11 cellular contexts compared by ENCODE assay signal in the genomic region with DNA sequence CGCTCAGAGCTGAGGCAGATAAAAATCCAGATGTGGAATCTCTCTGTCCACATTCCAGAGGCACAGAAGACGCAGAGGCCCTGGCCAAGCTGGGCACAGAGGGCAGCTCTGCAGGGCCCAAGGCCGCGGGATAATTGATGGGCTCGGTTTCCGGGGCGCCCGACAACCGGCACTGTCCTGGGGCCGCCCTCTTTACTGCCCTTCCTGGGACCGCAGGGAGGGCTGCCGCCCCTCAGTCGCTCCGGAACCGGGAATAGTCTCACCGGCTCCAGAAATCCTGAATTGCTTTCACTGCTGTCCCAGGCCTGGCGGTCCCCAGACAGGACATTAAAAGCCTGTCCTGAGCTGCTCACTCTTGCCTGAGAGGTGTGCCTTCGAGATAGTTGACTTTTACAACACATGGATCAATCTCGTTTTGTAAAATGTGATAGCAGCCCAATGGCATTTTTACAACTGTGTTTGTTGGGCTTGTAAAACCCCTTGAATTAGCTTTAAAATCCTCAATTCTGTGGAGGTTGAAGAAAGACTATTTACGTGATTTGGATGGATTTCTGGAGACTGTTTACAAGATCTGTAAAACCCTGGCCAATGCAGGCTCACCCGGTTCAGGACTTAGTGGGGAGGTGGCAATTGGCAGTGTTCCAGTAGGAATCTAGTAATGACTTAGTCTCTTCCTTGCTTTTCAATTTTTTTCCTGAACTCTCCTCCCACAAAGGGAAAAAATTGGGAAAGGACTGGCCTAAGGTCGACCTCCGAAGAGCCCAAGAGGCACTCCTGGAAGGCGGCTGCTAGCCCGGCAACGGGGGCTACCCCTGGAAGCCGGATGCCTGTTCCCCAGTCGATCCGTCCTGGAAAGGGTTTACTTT. TPM values are rescaled to one million over a fixed set of nuclear protein-coding genes. Genes with fewer than 3 reads are reported as not detected.
DNase-seq lines count a peak whose midpoint lies in the region; ATAC-seq and TF ChIP-seq lines count a peak whose summit lies in the region.
"Had no signal": no experiment of that assay in that cellular context is flagged by ENCODE, and none has a peak within 500 bp of the region (broad histone marks: within the 10 kb centered on the region; RNA-seq: fewer than 3 reads in every experiment).

No MANE protein-coding gene starts in this region.

- H3K9ac ChIP-seq in PC-3 (ENCODE audit: low read length) (peak overlapping the region; percentile 73), subcutaneous abdominal adipose tissue (ENCODE audit: low read length in 5 of 5) (peak overlapping the region; percentile 43 to 78 (median 71))

- H3K9me2 ChIP-seq in PC-3 (replicated peaks; ENCODE audit: low read length) = no peaks in the 10 kb centered on the region

- intact Hi-C loops in PC-3 (cut with micrococcal nuclease) = loop anchor here (1.0 to 2.0 kb wide), 4 partner anchors 15 to 51 kb away; a partner anchor contains a TSS

- no TSS peak for BruUV-seq in PC-3 (replicated peaks; lab: Mats Ljungman, UMichigan)

- H3K27me3 Mint-ChIP-seq in immature natural killer cell (ENCODE audit: low read depth in 3 of 3) = peaks cover 26 to 53% (median 49%) of the 10 kb centered on the region in 3 donors

- peaks cover 0 to 3% (median 0%) of the 10 kb centered on the region in 3 donors for H3K36me3 Mint-ChIP-seq in immature natural killer cell

- peak overlapping the region in 1 of 6 donors; percentile 55 for H3K27ac Mint-ChIP-seq in immature natural killer cell

- no peaks in the 10 kb centered on the region for H3K27me3 ChIP-seq in PC-3 (ENCODE audit: low read length)
- H3K27me3 ChIP-seq in subcutaneous abdominal adipose tissue (ENCODE audit: control insufficient read depth in 5 of 5, insufficient read depth in 4 of 5, low read length in 5 of 5) = peaks cover 0 to 18% (median 0%) of the 10 kb centered on the region in 5 donors

- peaks cover 13% of the 10 kb centered on the region; the same call in 1 of the 2 replicates for H3K36me3 ChIP-seq in PC-3 (ENCODE audit: low read depth, low read length)
- H3K36me3 ChIP-seq in subcutaneous abdominal adipose tissue (ENCODE audit: control insufficient read depth in 5 of 5, insufficient read depth in 5 of 5, low read length in 5 of 5) = peaks cover 0 to 19% (median 16%) of the 10 kb centered on the region in 5 donors

- H3K4me1 Mint-ChIP-seq in immature natural killer cell = peaks cover 35 to 57% of the 10 kb centered on the region in 2 donors

- H3K4me1 ChIP-seq in PC-3 (ENCODE audit: insufficient read depth, low read length) = peaks cover 29% of the 10 kb centered on the region
- H3K4me1 ChIP-seq in subcutaneous abdominal adipose tissue (ENCODE audit: control insufficient read depth in 5 of 5, insufficient read depth in 5 of 5, low read length in 5 of 5) = peaks cover 13 to 94% (median 89%) of the 10 kb centered on the region in 5 donors

- no peaks in the 10 kb centered on the region for H3K9me3 Mint-ChIP-seq in immature natural killer cell

- POLR2A ChIA-PET in PC-3 (lab: Charles Lee; ENCODE audit: unreplicated experiment) = interaction anchor here (0.5 to 1.4 kb wide), 6 partner anchors 14 to 52 kb away, joined by 3 to 12 read pairs (median 4); no protein-coding TSS in a partner anchor
- POLR2A ChIA-PET in GM10248 (lab: Yijun Ruan, JAX) = no interaction called here

- peaks cover 71% of the 10 kb centered on the region for H3K79me2 ChIP-seq in PC-3 (ENCODE audit: low read length)

- no peaks in the 10 kb centered on the region for H3F3A ChIP-seq in PC-3 (ENCODE audit: low read length, unreplicated experiment)

- no peaks in the 10 kb centered on the region for H4K20me1 ChIP-seq in PC-3 (ENCODE audit: low read length)

- TF ChIP-seq CTCF in PC-3 (conservative IDR thresholded peaks at IDR 0.05; ENCODE audit: low read depth, low read length) (no peak), GM10248 (IDR thresholded peaks at IDR 0.05; ENCODE audit: control extremely low read depth, extremely low read depth, low read depth, missing control alignments) (no peak)

- CTCF ChIA-PET in PC-3 (lab: Charles Lee) (interaction anchor here (0.6 to 1.1 kb wide), 4 partner anchors 9 to 53 kb away, joined by 3 read pairs; a partner anchor contains a TSS), GM10248 (lab: Yijun Ruan, JAX) (interaction anchor here (0.9 to 5.8 kb wide), 13 partner anchors 10 to 1254 kb away, joined by 3 to 59 read pairs (median 6); no protein-coding TSS in a partner anchor)

- DNase-seq in NCI-H345 (lab: John Stamatoyannopoulos, UW) (peak; percentile 15), NCI-H345 treated with DMSO at 0.1 percent for 48 hours (lab: John Stamatoyannopoulos, UW; ENCODE audit: unreplicated experiment) (no peak), PC-3 (peak; percentile 69), immature natural killer cell (no peak), GM10248 (ENCODE audit: extremely low spot score) (no peak)
- DNase-seq: activated effector memory CD4-positive, alpha-beta T cell treated with anti-CD3 and anti-CD28 coated beads, Interleukin-2, amount 50 U/mL, for 16 hours; MV-4-11 had no signal

- H3K27ac ChIP-seq in PC-3 (ENCODE audit: low read length) (peak overlapping the region; percentile 84), subcutaneous abdominal adipose tissue (ENCODE audit: low read depth, low read length) (peak overlapping the region; percentile 95)

- H3K4me3 ChIP-seq in PC-3 (ENCODE audit: low read length) (peak overlapping the region; percentile 78), subcutaneous abdominal adipose tissue (ENCODE audit: low read depth in 1 of 5, low read length in 5 of 5) (peak overlapping the region; percentile 63 to 92 (median 89))

- H2AFZ ChIP-seq in PC-3 (ENCODE audit: low read length) = peak overlapping the region; percentile 73

- no peaks in the 10 kb centered on the region for H3K9me3 ChIP-seq in PC-3 (ENCODE audit: low read length)
- H3K9me3 ChIP-seq in subcutaneous abdominal adipose tissue (ENCODE audit: control insufficient read depth in 5 of 5, low read length in 5 of 5) = no peaks in the 10 kb centered on the region

- ATAC-seq in PC-3 (peak; percentile 35), GM19463 (IDR thresholded peaks at IDR 0.05; ENCODE audit: unreplicated experiment) (no peak), GM21367 (IDR thresholded peaks at IDR 0.05; ENCODE audit: unreplicated experiment) (no peak)

- peak overlapping the region; percentile 79 to 88 (median 85) for H3K4me3 Mint-ChIP-seq in immature natural killer cell

- H3K4me2 ChIP-seq in PC-3 (ENCODE audit: low read length) = peak overlapping the region; percentile 92

RNA-seq across cellular contexts. Expression of a gene that starts 1.4 kb away (rescaled TPM):
- 6.9 and 8.3 TPM in 2 replicates for total RNA-seq in PC-3 (2014; rRNA removed)
- polyA plus RNA-seq in immature natural killer cell = 1 to 10 TPM in 1 of 3 donors, under 1 TPM in 1, not detected in 1; 0.52 to 3.8 TPM
- total RNA-seq: T-helper 1 cell treated with Interleukin-12 subunit alpha and Interleukin-12 subunit beta and Interleukin-4 antibody, amounts not matched to agents 30 ng/mL and 1 ng/mL, for 36 hours had no signal

RNA-seq across cellular contexts. Expression of a gene that starts 3.4 kb away (rescaled TPM):
- total RNA-seq in PC-3 (2014; rRNA removed) = 4.5 and 13.8 TPM in 2 replicates
- under 1 TPM in 1 of 3 donors, not detected in 2; 0.13 TPM for polyA plus RNA-seq in immature natural killer cell
- total RNA-seq: T-helper 1 cell treated with Interleukin-12 subunit alpha and Interleukin-12 subunit beta and Interleukin-4 antibody, amounts not matched to agents 30 ng/mL and 1 ng/mL, for 36 hours had no signal

RNA-seq across cellular contexts. Expression of a gene that starts 5.5 kb away (rescaled TPM):
- 7.0 and 7.5 TPM in 2 replicates for total RNA-seq in PC-3 (2014; rRNA removed)
- 1 to 10 TPM in 1 of 3 donors, under 1 TPM in 2; 0.42 to 1.1 (median 0.73) TPM for polyA plus RNA-seq in immature natural killer cell
- total RNA-seq: T-helper 1 cell treated with Interleukin-12 subunit alpha and Interleukin-12 subunit beta and Interleukin-4 antibody, amounts not matched to agents 30 ng/mL and 1 ng/mL, for 36 hours had no signal

RNA-seq across cellular contexts. Expression of a gene that starts 7.5 kb away (rescaled TPM):
- total RNA-seq in PC-3 (2014; rRNA removed) = 2.6 and 2.8 TPM in 2 replicates
- polyA plus RNA-seq in immature natural killer cell = 1 to 10 TPM in 2 of 3 donors, not detected in 1; 1.0 to 4.2 TPM
- total RNA-seq: T-helper 1 cell treated with Interleukin-12 subunit alpha and Interleukin-12 subunit beta and Interleukin-4 antibody, amounts not matched to agents 30 ng/mL and 1 ng/mL, for 36 hours had no signal

RNA-seq across cellular contexts. Expression of a gene that starts 16.3 kb away (rescaled TPM):
- total RNA-seq in PC-3 (2014; rRNA removed) = 69.0 and 85.3 TPM in 2 replicates
- 1 to 10 TPM; 1.6 to 3.1 (median 1.8) TPM for polyA plus RNA-seq in immature natural killer cell
- total RNA-seq: T-helper 1 cell treated with Interleukin-12 subunit alpha and Interleukin-12 subunit beta and Interleukin-4 antibody, amounts not matched to agents 30 ng/mL and 1 ng/mL, for 36 hours had no signal

Comparison
In these comparisons a context has a peak if more than half of its experiments do, and no peak if none do; other contexts are left out.
1. DNase-seq: peak in NCI-H345 (single experiment) and PC-3 (single experiment); none in NCI-H345 treated with DMSO at 0.1 percent for 48 hours (single experiment), immature natural killer cell (0 of 3) and GM10248 (single experiment).